ENCODE assay signal across 26 cellular contexts in genomic region chr21:44035244-44035643, GRCh38.
"Had no signal": no experiment of that assay in that cellular context is flagged by ENCODE, and none has a peak within 500 bp of the region (broad histone marks: within the 10 kb centered on the region; RNA-seq: fewer than 3 reads in every experiment).

No MANE protein-coding gene starts in this region.

- H3K4me3 ChIP-seq: dorsolateral prefrontal cortex, gastrocnemius medialis, left lung, mucosa of descending colon, smooth muscle cell, stomach, thyroid gland, vagina had no signal

- H3K4me2 ChIP-seq: smooth muscle cell had no signal

- H3K4me3 Mint-ChIP-seq: mesothelial cell of epicardium, naive B cell, neural crest cell had no signal

- H3K27ac ChIP-seq: gastrocnemius medialis, left lung, neutrophil, parathyroid adenoma, stomach, thyroid gland, vagina had no signal

- ATAC-seq: esophagus mucosa, gastrocnemius medialis, left cardiac atrium, left lung, mucosa of descending colon, sciatic nerve had no signal

- H3K4me1 ChIP-seq: gastrocnemius medialis, parathyroid adenoma, stomach, thyroid gland, vagina had no signal

- H2AFZ ChIP-seq: parathyroid adenoma had no signal

- H3K27me3 Mint-ChIP-seq: naive B cell, progenitor cell of endocrine pancreas had no signal

- H3K4me1 Mint-ChIP-seq: mesothelial cell of epicardium, neural crest cell had no signal

- H3K27me3 ChIP-seq: dorsolateral prefrontal cortex, gastrocnemius medialis, left lung, neutrophil, stomach, thyroid gland, vagina had no signal

- H3K9me3 ChIP-seq: gastrocnemius medialis, left lung, mucosa of descending colon, neutrophil, stomach, thyroid gland, vagina had no signal

- H3K9me3 Mint-ChIP-seq: mesothelial cell of epicardium, naive B cell, neural crest cell had no signal

- DNase-seq: dorsolateral prefrontal cortex; effector CD4-positive, alpha-beta T cell; foreskin fibroblast; gastrocnemius medialis; left cardiac atrium; left lung; mesenchymal stem cell; mucosa of descending colon; naive B cell; stimulated activated CD4-positive, alpha-beta T cell treated with anti-CD3 and anti-CD28 coated beads, Interleukin-12 subunit alpha, Interleukin-12 subunit beta, amount 100 ng/mL, for 4 hours; stimulated activated CD4-positive, alpha-beta T cell treated with anti-CD3 and anti-CD28 coated beads, Interleukin-1b, Interleukin-23, amount 100 ng/mL, for 48 hours; stimulated activated CD4-positive, alpha-beta T cell treated with anti-CD3 and anti-CD28 coated beads, Interleukin-4, amount 100 ng/mL, for 1 hour; stimulated activated CD8-positive, alpha-beta memory T cell treated with anti-CD3 and anti-CD28 coated beads, Interleukin-4, amount 100 ng/mL, for 48 hours; stimulated activated naive CD4-positive, alpha-beta T cell treated with Interleukin-2 at 50 U/mL for 16 hours; stomach; thyroid gland; trophoblast cell had no signal

- H3K27ac Mint-ChIP-seq: mesothelial cell of epicardium, progenitor cell of endocrine pancreas had no signal
